14 cellular contexts compared by ENCODE assay signal in genomic region chr4:53497446-53498069, GRCh38.
DNase-seq lines count a peak whose midpoint lies in the region; ATAC-seq and TF ChIP-seq lines count a peak whose summit lies in the region.
"Had no signal": no experiment of that assay in that cellular context is flagged by ENCODE, and none has a peak within 500 bp of the region (broad histone marks: within the 10 kb centered on the region; RNA-seq: fewer than 3 reads in every experiment).

No MANE protein-coding gene starts in this region.

- H3K4me3 ChIP-seq in stomach = no peak overlapping the region
- H3K4me3 ChIP-seq: dorsolateral prefrontal cortex had no signal

- peaks cover 0 to 28% (median 9%) of the 10 kb centered on the region in 4 donors for H3K4me1 ChIP-seq in stomach

- TF ChIP-seq CTCF in stomach (IDR thresholded peaks at IDR 0.05) = no peak

- H3K27ac ChIP-seq in stomach = peak overlapping the region in 3 of 5 donors; percentile 8 to 61 (median 27)

- TF ChIP-seq POLR2A in stomach (IDR thresholded peaks at IDR 0.05) = no peak

- 33 to 52% (median 45%) methylated on average over 6 of the region's 6 CpGs for WGBS in stomach, 5 donors

- no peak for ATAC-seq in HG03442 (IDR thresholded peaks at IDR 0.05; ENCODE audit: unreplicated experiment)
- ATAC-seq: activated CD4-positive, CD25-positive, alpha-beta regulatory T cell treated with anti-CD3 and anti-CD28 coated beads, Interleukin-2, amount 50 U/mL, for 24 hours had no signal

- no peak for TF ChIP-seq EP300 in stomach (IDR thresholded peaks at IDR 0.05)

- peaks cover 0 to 21% (median 8%) of the 10 kb centered on the region in 4 donors for H3K36me3 ChIP-seq in stomach

- intact Hi-C loops in stomach (cut with DNase I; ENCODE audit: low total_unique reads) = no loop called here

- no peaks in the 10 kb centered on the region for H3K9me3 ChIP-seq in stomach

- H3K27me3 ChIP-seq in stomach = no peaks in the 10 kb centered on the region
- H3K27me3 ChIP-seq: dorsolateral prefrontal cortex had no signal

- peak; percentile 33 for DNase-seq in H4 (ENCODE audit: low spot score)
- DNase-seq in ecto neural progenitor cell (ENCODE audit: low spot score) = peak; percentile 57
- DNase-seq in left kidney (ENCODE audit: low read depth, low spot score) = peak; percentile 75
- no peak for DNase-seq in stomach
- DNase-seq in NCI-H2171 treated with DMSO at 0.1 percent for 48 hours (lab: John Stamatoyannopoulos, UW) = no peak
- no peak for DNase-seq in NCI-H1092 (lab: John Stamatoyannopoulos, UW)
- no peak for DNase-seq in COLO668 (lab: John Stamatoyannopoulos, UW; ENCODE audit: unreplicated experiment)
- DNase-seq: CD4-positive, alpha-beta memory T cell; dorsolateral prefrontal cortex; immature natural killer cell; NCI-H2107; occipital lobe had no signal

Comparison
In these comparisons a context has a peak if more than half of its experiments do, and no peak if none do; other contexts are left out.
1. DNase-seq: peak in H4 (single experiment), ecto neural progenitor cell (single experiment) and left kidney (single experiment); none in stomach (single experiment), NCI-H2171 treated with DMSO at 0.1 percent for 48 hours (single experiment), NCI-H1092 (single experiment) and COLO668 (single experiment).